In genomic region chr2:85999131-85999831, GRCh38 we compare ENCODE assay signal across 8 cellular contexts.
DNase-seq lines count a peak whose midpoint lies in the region; FAIRE-seq and TF ChIP-seq lines count a peak whose summit lies in the region.

No MANE protein-coding gene starts in this region.

- H3F3A ChIP-seq in GM23248 (ENCODE audit: insufficient read depth): peaks cover 44% of the 10 kb centered on the region

- H3K4me2 ChIP-seq in GM23248 (ENCODE audit: unreplicated experiment): peak overlapping the region; percentile 76

- peak overlapping the region; percentile 57 for H3K9ac ChIP-seq in GM23248

- H3K36me3 Mint-ChIP-seq in activated naive CD8-positive, alpha-beta T cell: no peaks in the 10 kb centered on the region

- FAIRE-seq in GM12891 (lab: Jason Lieb, UNC): peak; percentile 94

- H3K9me2 ChIP-seq in GM23248 (ENCODE audit: insufficient read depth): no peaks in the 10 kb centered on the region

- H3K4me1 ChIP-seq in GM23248 (ENCODE audit: insufficient read depth): peaks cover 51% of the 10 kb centered on the region

- H3K27ac Mint-ChIP-seq in activated naive CD8-positive, alpha-beta T cell: peak overlapping the region; percentile 56

- H3K9me3 ChIP-seq in GM23248 (ENCODE audit: low read depth): no peaks in the 10 kb centered on the region

- no peaks in the 10 kb centered on the region for H3K36me3 ChIP-seq in GM23248 (ENCODE audit: low read depth)

- H3K4me3 ChIP-seq in GM23248: peak overlapping the region; percentile 47

- peak overlapping the region; percentile 74 for H2AFZ ChIP-seq in GM23248

- no peaks in the 10 kb centered on the region for H3K79me2 ChIP-seq in GM23248 (ENCODE audit: insufficient read depth)

- no peaks in the 10 kb centered on the region for H3K27me3 Mint-ChIP-seq in activated naive CD8-positive, alpha-beta T cell

- no peaks in the 10 kb centered on the region for H3K27me3 ChIP-seq in GM23248 (replicated peaks; ENCODE audit: insufficient read depth)

- peaks cover 54% of the 10 kb centered on the region for H3K4me1 Mint-ChIP-seq in activated naive CD8-positive, alpha-beta T cell (ENCODE audit: low read depth)

- no peaks in the 10 kb centered on the region for H4K20me1 ChIP-seq in GM23248 (ENCODE audit: insufficient read depth)

- peak overlapping the region; percentile 65 for H3K4me3 Mint-ChIP-seq in activated naive CD8-positive, alpha-beta T cell

- DNase-seq in GM12891 (ENCODE audit: insufficient read length, low spot score): peak; percentile 51
- DNase-seq in GM23248: peak; percentile 65
- peak; percentile 41 for DNase-seq in NAMALWA (ENCODE audit: low spot score)
- DNase-seq in left kidney (ENCODE audit: low read depth, low spot score): peak; percentile 30
- DNase-seq in NCI-H446 (lab: John Stamatoyannopoulos, UW): no peak
- no peak for DNase-seq in amygdala (lab: John Stamatoyannopoulos, UW)

- H3K27ac ChIP-seq in GM23248 (peak overlapping the region; percentile 84), temporal lobe (ENCODE audit: low read depth, low read length) (peak overlapping the region; percentile 63)

- 44% methylated on average over 8 of the region's 8 CpGs for WGBS in GM23248 (ENCODE audit: low coverage in 1 of 2, low lambda C conversion rate in 2 of 2, missing lambda C conversion rate in 2 of 2), 2 experiments

- peak; percentile 63; the same call in 1 of the 2 replicates for TF ChIP-seq POLR2A in GM12891 (IDR thresholded peaks at IDR 0.05; ENCODE audit: low read depth, low read length)

- in situ Hi-C loops in GM23248 (cut with MboI): no loop called here

- H3K9me3 Mint-ChIP-seq in activated naive CD8-positive, alpha-beta T cell (ENCODE audit: low read depth): no peaks in the 10 kb centered on the region

TF ChIP-seq in GM12891, 5 proteins besides CTCF, POLR2A, EP300 and RAD21:
- no peak for TF ChIP-seq POU2F2 (IDR thresholded peaks at IDR 0.05; ENCODE audit: low read depth, low read length)
- TF ChIP-seq SPI1 (IDR thresholded peaks at IDR 0.05; ENCODE audit: low read depth, low read length): peak; percentile 33; the same call in 1 of the 2 replicates
- no peak for TF ChIP-seq PAX5 (IDR thresholded peaks at IDR 0.05; ENCODE audit: insufficient read depth, low read length, severe bottlenecking)
- TF ChIP-seq TAF1 (IDR thresholded peaks at IDR 0.05; ENCODE audit: low read depth, low read length): peak; percentile 61; the same call in 1 of the 2 replicates
- peak; percentile 49; the same call in 1 of the 2 replicates for TF ChIP-seq POLR2AphosphoS5 (IDR thresholded peaks at IDR 0.05; ENCODE audit: low read depth, low read length)

Comparison
In these comparisons a context has a peak if more than half of its experiments do, and no peak if none do; other contexts are left out.
1. DNase-seq: peak in GM12891 (single experiment), GM23248 (single experiment), NAMALWA (single experiment) and left kidney (single experiment); none in NCI-H446 (0 of 2) and amygdala (0 of 56).